ENCODE assay signal across 2 cellular contexts in the genomic region with DNA sequence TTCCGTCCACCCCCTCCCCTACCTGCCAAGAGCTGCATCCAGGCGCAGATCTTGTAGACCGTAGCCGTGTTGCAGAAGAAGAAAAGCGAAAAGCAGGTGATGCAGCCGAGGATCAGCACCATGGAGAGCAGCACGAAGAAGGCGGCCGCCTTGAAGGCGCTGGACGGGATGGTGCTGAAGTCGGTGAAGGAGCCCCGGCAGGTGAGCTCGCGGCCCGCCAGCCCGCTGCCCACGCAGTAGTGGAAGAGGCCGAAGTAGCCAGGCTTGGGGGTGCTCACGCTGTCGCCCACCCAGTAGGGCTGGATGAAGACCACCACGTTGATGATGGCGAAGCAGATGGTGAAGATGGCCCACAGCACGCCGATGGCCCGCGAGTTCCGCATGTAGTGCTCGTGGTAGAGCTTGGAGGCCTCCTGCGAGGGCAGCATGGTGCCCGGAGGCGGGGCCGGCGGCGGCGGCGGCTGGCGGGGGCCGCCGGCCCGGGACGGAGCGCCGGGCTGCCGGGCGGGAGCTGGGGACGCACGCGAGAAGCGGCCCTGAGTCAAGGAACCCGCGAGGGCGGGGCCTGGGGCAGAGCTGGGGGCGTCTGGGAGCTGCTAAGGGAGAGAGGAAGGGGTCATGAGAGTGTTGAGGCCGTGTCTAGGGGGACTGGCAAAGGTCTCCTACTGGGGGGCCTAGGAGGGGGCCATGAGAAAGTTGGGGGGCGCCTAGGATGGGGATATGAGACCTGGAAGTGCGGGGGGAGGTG.
TF ChIP-seq lines count a peak whose summit lies in the region.

No MANE protein-coding gene starts in this region.

TF ChIP-seq in HEK293, 187 proteins besides CTCF, POLR2A, EP300 and RAD21 (continued from another document):
- TF ChIP-seq ZNF701 (tag by site-specific recombination; IDR thresholded peaks at IDR 0.05) (no peak), ZNF791 (tag by site-specific recombination; IDR thresholded peaks at IDR 0.05) (no peak), ZNF202 (tag by site-specific recombination; IDR thresholded peaks at IDR 0.05; ENCODE audit: borderline replicate concordance) (0 out of 2 replicates have a peak, but pooled peaks have one; percentile 59), REST (tag by site-specific recombination; IDR thresholded peaks at IDR 0.05) (peak; percentile 98), ZFP37 (tag by site-specific recombination; IDR thresholded peaks at IDR 0.05) (no peak)
TF ChIP-seq in HEK293: peak in this region for 3.

TF ChIP-seq in H1, 55 proteins besides CTCF, POLR2A, EP300 and RAD21 (continued from another document):
- TF ChIP-seq SIN3A (conservative IDR thresholded peaks at IDR 0.05 in 1 of 2, IDR thresholded peaks at IDR 0.05 in 1 of 2; ENCODE audit: low read depth in 1 of 2, low read length in 2 of 2) (peak; percentile 100), TBP (IDR thresholded peaks at IDR 0.05; ENCODE audit: low read depth, low read length) (no peak), BACH1 (IDR thresholded peaks at IDR 0.05; ENCODE audit: low read length) (peak; percentile 35; the same call in 1 of the 2 replicates), PHF8 (conservative IDR thresholded peaks at IDR 0.05; ENCODE audit: low read depth, low read length) (no peak), CTBP2 (IDR thresholded peaks at IDR 0.05; ENCODE audit: borderline replicate concordance, insufficient read depth, insufficient read length, low read length) (peak; percentile 68), POU5F1 (IDR thresholded peaks at IDR 0.05; ENCODE audit: low read depth, low read length) (no peak), SAP30 (IDR thresholded peaks at IDR 0.05; ENCODE audit: insufficient read depth, insufficient replicate concordance, low read length) (peak; percentile 99), CHD2 (IDR thresholded peaks at IDR 0.05; ENCODE audit: low read length) (peak; percentile 47; the same call in 1 of the 2 replicates), TCF12 (IDR thresholded peaks at IDR 0.05; ENCODE audit: low read depth, low read length) (0 out of 2 replicates have a peak, but pooled peaks have one; percentile 39), MAX (IDR thresholded peaks at IDR 0.05) (peak; percentile 92), TAF7 (optimal IDR thresholded peaks at IDR 0.05; ENCODE audit: borderline replicate concordance, low read depth, low read length) (peak; percentile 80), HDAC2 (IDR thresholded peaks at IDR 0.05; ENCODE audit: borderline replicate concordance in 1 of 2, low read depth in 2 of 2, low read length in 2 of 2) (peak; percentile 93 to 100), KDM5A (IDR thresholded peaks at IDR 0.05; ENCODE audit: low read length) (no peak)
- TF ChIP-seq, protein P1, sequence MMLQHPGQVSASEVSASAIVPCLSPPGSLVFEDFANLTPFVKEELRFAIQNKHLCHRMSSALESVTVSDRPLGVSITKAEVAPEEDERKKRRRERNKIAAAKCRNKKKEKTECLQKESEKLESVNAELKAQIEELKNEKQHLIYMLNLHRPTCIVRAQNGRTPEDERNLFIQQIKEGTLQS (IDR thresholded peaks at IDR 0.05; ENCODE audit: insufficient read depth, low read depth, low read length): no peak
